8 cellular contexts compared by ENCODE assay signal in the genomic region with DNA sequence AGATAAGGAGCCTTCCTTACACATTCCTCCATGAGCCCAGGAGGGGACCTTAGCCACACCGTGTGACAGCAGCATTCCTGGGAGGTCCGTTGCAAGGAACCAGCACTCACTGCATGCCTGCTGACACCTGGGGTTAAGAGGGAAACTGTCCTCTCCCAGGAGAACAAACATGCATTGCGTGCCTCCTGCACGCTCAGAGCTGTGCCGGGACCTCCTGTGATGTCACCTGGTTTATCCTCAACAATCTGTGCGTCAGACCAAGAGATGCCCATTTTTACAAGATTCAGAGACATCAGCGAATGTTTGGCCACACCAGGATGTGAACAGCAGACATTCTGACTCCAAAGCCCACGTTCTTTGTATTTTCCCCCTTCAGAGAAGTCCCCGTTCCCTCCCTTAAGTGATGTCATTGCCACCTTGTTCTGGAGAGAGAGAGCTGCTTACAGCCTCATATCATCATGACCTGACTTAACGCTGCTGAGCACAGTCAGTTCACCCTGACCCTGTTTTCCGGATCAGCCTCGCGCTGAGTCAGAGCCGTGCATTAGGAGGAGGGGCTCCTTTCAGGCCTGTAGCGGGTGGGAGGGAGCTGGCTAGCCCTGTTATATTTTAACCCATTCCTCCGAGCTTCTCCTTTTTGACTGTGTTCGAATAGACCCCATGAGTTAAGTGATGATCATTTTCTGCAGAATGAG. TPM values are rescaled to one million over a fixed set of nuclear protein-coding genes. Genes with fewer than 3 reads are reported as not detected.
A peak's percentile ranks its signal among the peaks of the same experiment; 100 is the strongest.
DNase-seq lines count a peak whose midpoint lies in the region; ATAC-seq and TF ChIP-seq lines count a peak whose summit lies in the region.

No MANE protein-coding gene starts in this region.

- CTCF ChIA-PET in WTC11 (lab: Charles Lee) = interaction anchor here (1.8 kb wide), 1 partner anchor 45 kb away, joined by 7 read pairs; the partner anchor contains the start of gene RHOF

- H3K9me3 Mint-ChIP-seq in HFFc6 (no peaks in the 10 kb centered on the region), WTC11 (no peaks in the 10 kb centered on the region)

- TF ChIP-seq POLR2A in gastroesophageal sphincter (IDR thresholded peaks at IDR 0.05) = no peak

- no peaks in the 10 kb centered on the region for H3K9me3 ChIP-seq in gastroesophageal sphincter

- no peaks in the 10 kb centered on the region for H3K27me3 ChIP-seq in gastroesophageal sphincter

- peaks cover 0 to 51% of the 10 kb centered on the region in 2 donors for H3K36me3 ChIP-seq in gastroesophageal sphincter

- TF ChIP-seq CTCF in HFFc6 (IDR thresholded peaks at IDR 0.05) (no peak), WTC11 (IDR thresholded peaks at IDR 0.05) (no peak), gastroesophageal sphincter (IDR thresholded peaks at IDR 0.05) (no peak)

- DNase-seq in AG20443 (ENCODE audit: low spot score) (peak; percentile 58), HFFc6 (peak; percentile 84), WTC11 (ENCODE audit: low spot score) (no peak), smooth muscle cell of the brain vasculature (ENCODE audit: low read depth, low spot score) (peak; percentile 73), NOMO-1 treated with DMSO at 0.1 percent for 48 hours (lab: John Stamatoyannopoulos, UW; ENCODE audit: unreplicated experiment) (no peak), iPS-NIHi11 (ENCODE audit: low spot score) (no peak)

- H3K27ac Mint-ChIP-seq in HFFc6 (peak overlapping the region; percentile 92), WTC11 (peak overlapping the region; percentile 89)

- peaks cover 0 to 20% (median 0%) of the 10 kb centered on the region in 3 donors for H3K4me1 ChIP-seq in gastroesophageal sphincter

- peaks cover 14% of the 10 kb centered on the region for H3K4me1 Mint-ChIP-seq in HFFc6 (ENCODE audit: low read depth)
- H3K4me1 Mint-ChIP-seq in WTC11 = no peaks in the 10 kb centered on the region

- no peak for TF ChIP-seq EP300 in gastroesophageal sphincter (IDR thresholded peaks at IDR 0.05)

- H3K27me3 Mint-ChIP-seq in HFFc6 (ENCODE audit: insufficient read depth) (peaks cover 3% of the 10 kb centered on the region; the same call in 1 of the 2 replicates), WTC11 (ENCODE audit: low read depth) (no peaks in the 10 kb centered on the region)

- POLR2A ChIA-PET in WTC11 (lab: Charles Lee) = interaction anchor here (0.7 kb wide), 1 partner anchor 15 kb away, joined by 3 read pairs; no protein-coding TSS in a partner anchor

- 39 to 60% methylated on average over 1 to 13 of the region's 17 CpGs for WGBS in gastroesophageal sphincter (ENCODE audit: low coverage in 1 of 2), 2 donors

- H3K27ac ChIP-seq in gastroesophageal sphincter = peak overlapping the region in 3 of 4 donors; percentile 50 to 74 (median 57)

- ATAC-seq in WTC11 = peak; percentile 62
- peak; percentile 82 for ATAC-seq in gastroesophageal sphincter
- no peak for ATAC-seq in HG03175 (IDR thresholded peaks at IDR 0.05; ENCODE audit: unreplicated experiment)

- no peak overlapping the region for H3K4me3 ChIP-seq in gastroesophageal sphincter

- H3K4me3 Mint-ChIP-seq in HFFc6 (peak overlapping the region; percentile 13; the same call in 1 of the 2 replicates), WTC11 (no peak overlapping the region)

- H3K36me3 Mint-ChIP-seq in HFFc6 (ENCODE audit: low read depth) = peaks cover 10% of the 10 kb centered on the region; the same call in 1 of the 2 replicates
- peaks cover 30% of the 10 kb centered on the region for H3K36me3 Mint-ChIP-seq in WTC11

TF ChIP-seq in WTC11, 78 proteins besides CTCF, POLR2A, EP300 and RAD21 (continues in another document):
- TF ChIP-seq, protein P1, sequence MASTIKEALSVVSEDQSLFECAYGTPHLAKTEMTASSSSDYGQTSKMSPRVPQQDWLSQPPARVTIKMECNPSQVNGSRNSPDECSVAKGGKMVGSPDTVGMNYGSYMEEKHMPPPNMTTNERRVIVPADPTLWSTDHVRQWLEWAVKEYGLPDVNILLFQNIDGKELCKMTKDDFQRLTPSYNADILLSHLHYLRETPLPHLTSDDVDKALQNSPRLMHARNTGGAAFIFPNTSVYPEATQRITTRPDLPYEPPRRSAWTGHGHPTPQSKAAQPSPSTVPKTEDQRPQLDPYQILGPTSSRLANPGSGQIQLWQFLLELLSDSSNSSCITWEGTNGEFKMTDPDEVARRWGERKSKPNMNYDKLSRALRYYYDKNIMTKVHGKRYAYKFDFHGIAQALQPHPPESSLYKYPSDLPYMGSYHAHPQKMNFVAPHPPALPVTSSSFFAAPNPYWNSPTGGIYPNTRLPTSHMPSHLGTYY (CRISPR knock-in tag; IDR thresholded peaks at IDR 0.05) = no peak
- no peak for TF ChIP-seq CBFB (CRISPR knock-in tag; IDR thresholded peaks at IDR 0.05; ENCODE audit: low read depth)
- no peak for TF ChIP-seq IRF2 (CRISPR knock-in tag; IDR thresholded peaks at IDR 0.05; ENCODE audit: borderline replicate concordance, low read depth)
- TF ChIP-seq, protein P2, sequence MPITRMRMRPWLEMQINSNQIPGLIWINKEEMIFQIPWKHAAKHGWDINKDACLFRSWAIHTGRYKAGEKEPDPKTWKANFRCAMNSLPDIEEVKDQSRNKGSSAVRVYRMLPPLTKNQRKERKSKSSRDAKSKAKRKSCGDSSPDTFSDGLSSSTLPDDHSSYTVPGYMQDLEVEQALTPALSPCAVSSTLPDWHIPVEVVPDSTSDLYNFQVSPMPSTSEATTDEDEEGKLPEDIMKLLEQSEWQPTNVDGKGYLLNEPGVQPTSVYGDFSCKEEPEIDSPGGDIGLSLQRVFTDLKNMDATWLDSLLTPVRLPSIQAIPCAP (CRISPR knock-in tag; IDR thresholded peaks at IDR 0.05) = no peak
- TF ChIP-seq FOXP1 (CRISPR knock-in tag; IDR thresholded peaks at IDR 0.05; ENCODE audit: borderline replicate concordance) = no peak
- TF ChIP-seq, protein P3, sequence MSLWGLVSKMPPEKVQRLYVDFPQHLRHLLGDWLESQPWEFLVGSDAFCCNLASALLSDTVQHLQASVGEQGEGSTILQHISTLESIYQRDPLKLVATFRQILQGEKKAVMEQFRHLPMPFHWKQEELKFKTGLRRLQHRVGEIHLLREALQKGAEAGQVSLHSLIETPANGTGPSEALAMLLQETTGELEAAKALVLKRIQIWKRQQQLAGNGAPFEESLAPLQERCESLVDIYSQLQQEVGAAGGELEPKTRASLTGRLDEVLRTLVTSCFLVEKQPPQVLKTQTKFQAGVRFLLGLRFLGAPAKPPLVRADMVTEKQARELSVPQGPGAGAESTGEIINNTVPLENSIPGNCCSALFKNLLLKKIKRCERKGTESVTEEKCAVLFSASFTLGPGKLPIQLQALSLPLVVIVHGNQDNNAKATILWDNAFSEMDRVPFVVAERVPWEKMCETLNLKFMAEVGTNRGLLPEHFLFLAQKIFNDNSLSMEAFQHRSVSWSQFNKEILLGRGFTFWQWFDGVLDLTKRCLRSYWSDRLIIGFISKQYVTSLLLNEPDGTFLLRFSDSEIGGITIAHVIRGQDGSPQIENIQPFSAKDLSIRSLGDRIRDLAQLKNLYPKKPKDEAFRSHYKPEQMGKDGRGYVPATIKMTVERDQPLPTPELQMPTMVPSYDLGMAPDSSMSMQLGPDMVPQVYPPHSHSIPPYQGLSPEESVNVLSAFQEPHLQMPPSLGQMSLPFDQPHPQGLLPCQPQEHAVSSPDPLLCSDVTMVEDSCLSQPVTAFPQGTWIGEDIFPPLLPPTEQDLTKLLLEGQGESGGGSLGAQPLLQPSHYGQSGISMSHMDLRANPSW (CRISPR knock-in tag; conservative IDR thresholded peaks at IDR 0.05; ENCODE audit: low read depth) = no peak
- TF ChIP-seq ATF1 (CRISPR knock-in tag; IDR thresholded peaks at IDR 0.05) = no peak
- TF ChIP-seq MYBL2 (CRISPR knock-in tag; IDR thresholded peaks at IDR 0.05) = no peak
- TF ChIP-seq JUN (CRISPR knock-in tag; IDR thresholded peaks at IDR 0.05) = no peak
- TF ChIP-seq, protein P4, sequence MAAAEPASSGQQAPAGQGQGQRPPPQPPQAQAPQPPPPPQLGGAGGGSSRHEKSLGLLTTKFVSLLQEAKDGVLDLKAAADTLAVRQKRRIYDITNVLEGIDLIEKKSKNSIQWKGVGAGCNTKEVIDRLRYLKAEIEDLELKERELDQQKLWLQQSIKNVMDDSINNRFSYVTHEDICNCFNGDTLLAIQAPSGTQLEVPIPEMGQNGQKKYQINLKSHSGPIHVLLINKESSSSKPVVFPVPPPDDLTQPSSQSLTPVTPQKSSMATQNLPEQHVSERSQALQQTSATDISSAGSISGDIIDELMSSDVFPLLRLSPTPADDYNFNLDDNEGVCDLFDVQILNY (CRISPR knock-in tag; IDR thresholded peaks at IDR 0.05) = no peak
- no peak for TF ChIP-seq SMAD3 (CRISPR knock-in tag; IDR thresholded peaks at IDR 0.05; ENCODE audit: borderline replicate concordance)
- TF ChIP-seq, protein P5, sequence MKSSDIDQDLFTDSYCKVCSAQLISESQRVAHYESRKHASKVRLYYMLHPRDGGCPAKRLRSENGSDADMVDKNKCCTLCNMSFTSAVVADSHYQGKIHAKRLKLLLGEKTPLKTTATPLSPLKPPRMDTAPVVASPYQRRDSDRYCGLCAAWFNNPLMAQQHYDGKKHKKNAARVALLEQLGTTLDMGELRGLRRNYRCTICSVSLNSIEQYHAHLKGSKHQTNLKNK (CRISPR knock-in tag; IDR thresholded peaks at IDR 0.05) = no peak
- TF ChIP-seq SMAD4 (CRISPR knock-in tag; IDR thresholded peaks at IDR 0.05) = no peak

RNA-seq across cellular contexts. Expression of gene TMEM120B, which starts 36.2 kb away (rescaled TPM):
- total RNA-seq in HFFc6 (2021; fragmentation: NEBNext Ultra II Directional; extraction: Animal tissue kit (Norgen Biotek cat#: 25700)) = 10 to 100 TPM in 5 of 6 experiments, 1 to 10 TPM in 1; 9.7 to 13.8 (median 12.6) TPM
- total RNA-seq in WTC11 (2021) (30.7 to 36.9 TPM (median 33.6 TPM) in 3 replicates), gastroesophageal sphincter (10 to 100 TPM in 2 of 4 donors, 1 to 10 TPM in 2; 4.2 to 14.3 (median 9.9) TPM)

RNA-seq across cellular contexts. Expression of gene RHOF, which starts 44.8 kb away (rescaled TPM):
- total RNA-seq in HFFc6 (2021; fragmentation: NEBNext Ultra II Directional; extraction: Animal tissue kit (Norgen Biotek cat#: 25700)) = 1 to 10 TPM; 3.2 to 4.2 (median 3.6) TPM
- total RNA-seq in WTC11 (2021) (35.8 to 45.3 TPM (median 36.2 TPM) in 3 replicates), gastroesophageal sphincter (10 to 100 TPM in 3 of 4 donors, 1 to 10 TPM in 1; 9.4 to 15.7 (median 12.1) TPM)

RNA-seq across cellular contexts. Expression of gene SETD1B, which starts 55.1 kb away (rescaled TPM):
- 10 to 100 TPM; 18.5 to 22.0 (median 20.9) TPM for total RNA-seq in HFFc6 (2021; fragmentation: NEBNext Ultra II Directional; extraction: Animal tissue kit (Norgen Biotek cat#: 25700))
- total RNA-seq in WTC11 (2021) (18.0 to 19.5 TPM (median 18.4 TPM) in 3 replicates), gastroesophageal sphincter (10 to 100 TPM in 3 of 4 donors, 1 to 10 TPM in 1; 9.6 to 25.1 (median 20.3) TPM)

Comparison
In these comparisons a context has a peak if more than half of its experiments do, and no peak if none do; other contexts are left out.
1. DNase-seq: peak in AG20443 (single experiment), HFFc6 (single experiment) and smooth muscle cell of the brain vasculature (single experiment); none in WTC11 (single experiment), NOMO-1 treated with DMSO at 0.1 percent for 48 hours (single experiment) and iPS-NIHi11 (single experiment).